Comparison of ENCODE assay signal across 1 cellular context in genomic region chr10:132685921-132686680, GRCh38.
TF ChIP-seq lines count a peak whose summit lies in the region.

No MANE protein-coding gene starts in this region.

TF ChIP-seq in K562, 482 proteins besides CTCF, POLR2A, EP300 and RAD21 (continued from another document):
- TF ChIP-seq AFF1 (IDR thresholded peaks at IDR 0.05; ENCODE audit: low read depth in 1 of 2, partially characterized antibody in 2 of 2) (no peak), ZBTB12 (CRISPR knock-in tag; IDR thresholded peaks at IDR 0.05) (no peak), PTRF (tag; IDR thresholded peaks at IDR 0.05) (no peak), NCOA1 (IDR thresholded peaks at IDR 0.05; ENCODE audit: low read depth) (no peak), GTF3C2 (IDR thresholded peaks at IDR 0.05; ENCODE audit: borderline replicate concordance, extremely low read depth, insufficient read length) (no peak), ZNF24 (IDR thresholded peaks at IDR 0.05) (no peak), PHTF2 (CRISPR knock-in tag; IDR thresholded peaks at IDR 0.05) (no peak), ZNF134 (CRISPR knock-in tag; conservative IDR thresholded peaks at IDR 0.05) (no peak), ZNF561 (CRISPR knock-in tag; conservative IDR thresholded peaks at IDR 0.05) (no peak), PTBP1 (IDR thresholded peaks at IDR 0.05; ENCODE audit: low read depth, low read length) (no peak), NFYB (IDR thresholded peaks at IDR 0.05; ENCODE audit: extremely low read depth, insufficient read length) (no peak), MXI1 (IDR thresholded peaks at IDR 0.05; ENCODE audit: low read depth, low read length) (no peak)
